28 cellular contexts compared by ENCODE assay signal in genomic region chr2:129709956-129710598, GRCh38.
DNase-seq lines count a peak whose midpoint lies in the region; ATAC-seq and TF ChIP-seq lines count a peak whose summit lies in the region.
"Had no signal": no experiment of that assay in that cellular context is flagged by ENCODE, and none has a peak within 500 bp of the region (broad histone marks: within the 10 kb centered on the region; RNA-seq: fewer than 3 reads in every experiment).

No MANE protein-coding gene starts in this region.

- no peak for ATAC-seq in CD8-positive, alpha-beta T cell
- ATAC-seq: activated CD8-positive, alpha-beta T cell treated with anti-CD3 and anti-CD28 coated beads, Interleukin-2, amount 10 ng/mL, durations not matched to agents 7 days and 5 days; gastroesophageal sphincter; naive thymus-derived CD8-positive, alpha-beta T cell; stimulated activated effector memory CD8-positive, alpha-beta T cell treated with anti-CD3 and anti-CD28 coated beads, Interleukin-12 subunit alpha, Interleukin-12 subunit beta, amount 100 ng/mL, for 72 hours had no signal

- H3K4me3 Mint-ChIP-seq in CD8-positive, alpha-beta T cell, result no peak overlapping the region
- H3K4me3 Mint-ChIP-seq: activated CD8-positive, alpha-beta T cell treated with anti-CD3 and anti-CD28 coated beads, Interleukin-2, amount 10 ng/mL, durations not matched to agents 7 days and 5 days; activated naive CD8-positive, alpha-beta T cell treated with anti-CD3 and anti-CD28 coated beads, Interleukin-2, amount 10 ng/mL, durations not matched to agents 7 days and 5 days; CD14-positive monocyte; naive thymus-derived CD8-positive, alpha-beta T cell; stimulated activated effector memory CD8-positive, alpha-beta T cell treated with anti-CD3 and anti-CD28 coated beads, Interleukin-12 subunit alpha, Interleukin-12 subunit beta, amount 100 ng/mL, for 72 hours; T-helper 2 cell treated with Interferon-gamma antibody and Interleukin-4, amounts not matched to agents 5 μg/mL and 100 μg/mL, for 36 hours had no signal

- H3K27ac Mint-ChIP-seq in CD8-positive, alpha-beta T cell, result no peak overlapping the region
- H3K27ac Mint-ChIP-seq: activated CD8-positive, alpha-beta T cell treated with anti-CD3 and anti-CD28 coated beads, Interleukin-2, amount 10 ng/mL, durations not matched to agents 7 days and 5 days; activated naive CD8-positive, alpha-beta T cell treated with anti-CD3 and anti-CD28 coated beads, Interleukin-2, amount 10 ng/mL, durations not matched to agents 7 days and 5 days; stimulated activated effector memory CD8-positive, alpha-beta T cell treated with anti-CD3 and anti-CD28 coated beads, Interleukin-12 subunit alpha, Interleukin-12 subunit beta, amount 100 ng/mL, for 72 hours; T-helper 2 cell treated with Interferon-gamma antibody and Interleukin-4, amounts not matched to agents 5 μg/mL and 100 μg/mL, for 36 hours had no signal

- 70 to 86% (median 76%) methylated on average over 16 of the region's 16 CpGs for WGBS in spleen, 5 donors

- no peaks in the 10 kb centered on the region for H3K36me3 Mint-ChIP-seq in CD8-positive, alpha-beta T cell
- H3K36me3 Mint-ChIP-seq: activated naive CD8-positive, alpha-beta T cell treated with anti-CD3 and anti-CD28 coated beads, Interleukin-2, amount 10 ng/mL, durations not matched to agents 7 days and 5 days; CD14-positive monocyte; naive thymus-derived CD8-positive, alpha-beta T cell; stimulated activated effector memory CD8-positive, alpha-beta T cell treated with anti-CD3 and anti-CD28 coated beads, Interleukin-12 subunit alpha, Interleukin-12 subunit beta, amount 100 ng/mL, for 72 hours had no signal

- H3K4me1 ChIP-seq in spleen, result peaks cover 0 to 12% (median 8%) of the 10 kb centered on the region in 6 donors
- no peaks in the 10 kb centered on the region for H3K4me1 ChIP-seq in CD8-positive, alpha-beta T cell (ENCODE audit: insufficient read depth, low read length)
- H3K4me1 ChIP-seq: gastroesophageal sphincter, lower lobe of right lung, Peyer's patch, tibial nerve had no signal

- H3K27me3 ChIP-seq in spleen (replicated peaks in 1 of 7), result peaks cover 0 to 2% (median 0%) of the 10 kb centered on the region in 7 donors
- H3K27me3 ChIP-seq in CD8-positive, alpha-beta T cell (ENCODE audit: insufficient read depth, low read length), result no peaks in the 10 kb centered on the region
- H3K27me3 ChIP-seq: gastroesophageal sphincter, Peyer's patch, tibial nerve had no signal

- CTCF ChIA-PET in CD8-positive, alpha-beta T cell (lab: Charles Lee), result no interaction called here

- no peak for TF ChIP-seq CTCF in spleen (IDR thresholded peaks at IDR 0.05 in 8 of 11, conservative IDR thresholded peaks at IDR 0.05 in 3 of 11)
- TF ChIP-seq CTCF in CD8-positive, alpha-beta T cell (IDR thresholded peaks at IDR 0.05), result no peak

- intact Hi-C loops in spleen (cut with DNase I; ENCODE audit: low total_unique reads), result no loop called here
- intact Hi-C loops in CD8-positive, alpha-beta T cell (cut with DNase I, micrococcal nuclease), result no loop called here

- H3K27ac ChIP-seq in spleen, result peak overlapping the region in 5 of 8 donors; percentile 14 to 48 (median 28)
- H3K27ac ChIP-seq in CD8-positive, alpha-beta T cell (ENCODE audit: low read depth, low read length), result no peak overlapping the region
- H3K27ac ChIP-seq: gastroesophageal sphincter, lower lobe of right lung, Peyer's patch, tibial nerve had no signal

- no peak for TF ChIP-seq POLR2A in spleen (IDR thresholded peaks at IDR 0.05)

- no peaks in the 10 kb centered on the region for H3K27me3 Mint-ChIP-seq in CD8-positive, alpha-beta T cell (ENCODE audit: low read depth)
- H3K27me3 Mint-ChIP-seq: activated naive CD8-positive, alpha-beta T cell treated with anti-CD3 and anti-CD28 coated beads, Interleukin-2, amount 10 ng/mL, durations not matched to agents 7 days and 5 days had no signal

- no peaks in the 10 kb centered on the region for H3K9me3 ChIP-seq in spleen
- no peaks in the 10 kb centered on the region for H3K9me3 ChIP-seq in CD8-positive, alpha-beta T cell (ENCODE audit: low read length)
- H3K9me3 ChIP-seq: gastroesophageal sphincter, lower lobe of right lung, Peyer's patch, tibial nerve had no signal

- DNase-seq in ELF-1 (ENCODE audit: low read depth, low spot score), result peak; percentile 36
- DNase-seq in NCI-H187 treated with DMSO at 0.1 percent for 48 hours (lab: John Stamatoyannopoulos, UW), result peak; percentile 34
- peak; percentile 43 for DNase-seq in NCI-H510A treated with DMSO at 0.1 percent for 48 hours (lab: John Stamatoyannopoulos, UW)
- no peak for DNase-seq in spleen
- no peak for DNase-seq in activated T-cell treated with anti-CD3 and anti-CD28 coated beads, Interleukin-2, amount 50 U/mL, for 48 hours
- DNase-seq in CD8-positive, alpha-beta T cell, result no peak
- DNase-seq in DMS53 treated with DMSO at 0.1 percent for 48 hours (lab: John Stamatoyannopoulos, UW; ENCODE audit: unreplicated experiment), result no peak
- DNase-seq: activated CD4-positive, alpha-beta T cell treated with anti-CD3 and anti-CD28 coated beads for 1 hour; activated CD8-positive, alpha-beta T cell treated with anti-CD3 and anti-CD28 coated beads, Interleukin-2, amount 10 ng/mL, durations not matched to agents 7 days and 5 days; activated effector memory CD4-positive, alpha-beta T cell treated with anti-CD3 and anti-CD28 coated beads, Interleukin-2, amount 50 U/mL, for 16 hours; activated naive CD8-positive, alpha-beta T cell treated with anti-CD3 and anti-CD28 coated beads, Interleukin-2, amount 10 ng/mL, durations not matched to agents 7 days and 5 days; aorta; Calu3; KBM-7; kidney glomerular epithelial cell; lower lobe of right lung; naive thymus-derived CD8-positive, alpha-beta T cell; NCI-H1105; NCI-H2081 treated with DMSO at 0.1 percent for 48 hours; NCI-H526 treated with DMSO at 0.1 percent for 48 hours; occipital lobe; Peyer's patch; SHP77 treated with DMSO at 0.1 percent for 48 hours had no signal

- no peak overlapping the region for H3K4me3 ChIP-seq in spleen
- H3K4me3 ChIP-seq in CD8-positive, alpha-beta T cell (ENCODE audit: low read depth, low read length), result no peak overlapping the region
- H3K4me3 ChIP-seq: gastroesophageal sphincter, lower lobe of right lung, Peyer's patch, tibial nerve had no signal

- no peaks in the 10 kb centered on the region for H3K9me3 Mint-ChIP-seq in CD8-positive, alpha-beta T cell
- H3K9me3 Mint-ChIP-seq: activated naive CD8-positive, alpha-beta T cell treated with anti-CD3 and anti-CD28 coated beads, Interleukin-2, amount 10 ng/mL, durations not matched to agents 7 days and 5 days; CD14-positive monocyte; naive thymus-derived CD8-positive, alpha-beta T cell; stimulated activated effector memory CD8-positive, alpha-beta T cell treated with anti-CD3 and anti-CD28 coated beads, Interleukin-12 subunit alpha, Interleukin-12 subunit beta, amount 100 ng/mL, for 72 hours; T-helper 2 cell treated with Interferon-gamma antibody and Interleukin-4, amounts not matched to agents 5 μg/mL and 100 μg/mL, for 36 hours had no signal

- POLR2A ChIA-PET in CD8-positive, alpha-beta T cell (lab: Charles Lee), result no interaction called here

- H3K36me3 ChIP-seq in spleen, result no peaks in the 10 kb centered on the region
- no peaks in the 10 kb centered on the region for H3K36me3 ChIP-seq in CD8-positive, alpha-beta T cell (ENCODE audit: insufficient read depth, low read length)
- H3K36me3 ChIP-seq: gastroesophageal sphincter, lower lobe of right lung, Peyer's patch, tibial nerve had no signal

- H3K4me1 Mint-ChIP-seq in CD8-positive, alpha-beta T cell (ENCODE audit: low read depth), result no peaks in the 10 kb centered on the region
- H3K4me1 Mint-ChIP-seq: activated naive CD8-positive, alpha-beta T cell treated with anti-CD3 and anti-CD28 coated beads, Interleukin-2, amount 10 ng/mL, durations not matched to agents 7 days and 5 days; CD14-positive monocyte; naive thymus-derived CD8-positive, alpha-beta T cell; stimulated activated effector memory CD8-positive, alpha-beta T cell treated with anti-CD3 and anti-CD28 coated beads, Interleukin-12 subunit alpha, Interleukin-12 subunit beta, amount 100 ng/mL, for 72 hours had no signal

Comparison
In these comparisons a context has a peak if more than half of its experiments do, and no peak if none do; other contexts are left out.
1. DNase-seq: peak in ELF-1 (single experiment), NCI-H187 treated with DMSO at 0.1 percent for 48 hours (single experiment) and NCI-H510A treated with DMSO at 0.1 percent for 48 hours (single experiment); none in spleen (single experiment), activated T-cell treated with anti-CD3 and anti-CD28 coated beads, Interleukin-2, amount 50 U/mL, for 48 hours (0 of 2), CD8-positive, alpha-beta T cell (0 of 7) and DMS53 treated with DMSO at 0.1 percent for 48 hours (single experiment).